ENCODE assay signal across 10 cellular contexts in the genomic region with DNA sequence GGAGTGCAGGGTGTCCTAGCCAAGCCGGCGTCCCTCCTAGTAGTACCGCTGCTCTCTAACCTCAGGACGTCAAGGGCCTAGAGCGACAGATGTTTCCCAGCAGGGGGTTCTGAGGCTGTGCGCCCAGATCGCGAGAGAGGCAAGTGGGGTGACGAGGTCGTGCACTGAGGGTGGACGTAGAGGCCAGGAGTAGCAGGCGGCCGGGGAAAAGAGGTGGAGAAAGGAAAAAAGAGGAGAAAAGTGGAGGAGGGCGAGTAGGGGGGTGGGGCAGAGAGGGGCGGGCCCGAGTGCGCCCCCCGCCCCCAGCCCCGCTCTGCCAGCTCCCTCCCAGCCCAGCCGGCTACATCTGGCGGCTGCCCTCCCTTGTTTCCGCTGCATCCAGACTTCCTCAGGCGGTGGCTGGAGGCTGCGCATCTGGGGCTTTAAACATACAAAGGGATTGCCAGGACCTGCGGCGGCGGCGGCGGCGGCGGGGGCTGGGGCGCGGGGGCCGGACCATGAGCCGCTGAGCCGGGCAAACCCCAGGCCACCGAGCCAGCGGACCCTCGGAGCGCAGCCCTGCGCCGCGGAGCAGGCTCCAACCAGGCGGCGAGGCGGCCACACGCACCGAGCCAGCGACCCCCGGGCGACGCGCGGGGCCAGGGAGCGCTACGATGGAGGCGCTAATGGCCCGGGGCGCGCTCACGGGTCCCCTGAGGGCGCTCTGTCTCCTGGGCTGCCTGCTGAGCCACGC. TPM values are rescaled to one million over a fixed set of nuclear protein-coding genes. Genes with fewer than 3 reads are reported as not detected.
A peak's percentile ranks its signal among the peaks of the same experiment; 100 is the strongest.
DNase-seq lines count a peak whose midpoint lies in the region; ATAC-seq, FAIRE-seq and TF ChIP-seq lines count a peak whose summit lies in the region.
"Had no signal": no experiment of that assay in that cellular context is flagged by ENCODE, and none has a peak within 500 bp of the region (broad histone marks: within the 10 kb centered on the region; RNA-seq: fewer than 3 reads in every experiment).

A gene (plus strand): TSS at position 372 of the 733 bp plus-strand sequence. CDS start 282 bp downstream, at position 654.

- H3K9ac ChIP-seq in SK-N-MC (ENCODE audit: insufficient read length): no peak within 1 kb of the TSS

- H3K9me3 ChIP-seq in SK-N-MC (ENCODE audit: low read depth, low read length): no peaks in the 10 kb centered on the region

- H3K27me3 Mint-ChIP-seq in osteocyte (ENCODE audit: unreplicated experiment): no peaks in the 10 kb centered on the region

- FAIRE-seq in frontal cortex (lab: Jason Lieb, UNC): no peak
- FAIRE-seq: endometrium had no signal

- peaks cover 47% of the 10 kb centered on the region for H3K4me1 Mint-ChIP-seq in osteocyte (ENCODE audit: unreplicated experiment)

- TF ChIP-seq CTCF in osteocyte (IDR thresholded peaks at IDR 0.05): no peak

- H3K9me3 Mint-ChIP-seq in osteocyte (ENCODE audit: unreplicated experiment): no peaks in the 10 kb centered on the region

- peaks cover 9% of the 10 kb centered on the region for H3K36me3 Mint-ChIP-seq in osteocyte (ENCODE audit: unreplicated experiment)

- ATAC-seq in HG03469 (IDR thresholded peaks at IDR 0.05; ENCODE audit: unreplicated experiment): no peak
- no peak for ATAC-seq in GM21576 (IDR thresholded peaks at IDR 0.05; ENCODE audit: unreplicated experiment)
- ATAC-seq: HCT116 had no signal

- DNase-seq in EH (ENCODE audit: low read depth) (peak; percentile 75), SK-N-MC (ENCODE audit: low read depth, low spot score) (no peak), frontal cortex (ENCODE audit: low spot score in 2 of 2) (peak; percentile 50 to 53), osteocyte (ENCODE audit: extremely low spot score, unreplicated experiment) (no peak), NCI-H526 (lab: John Stamatoyannopoulos, UW) (no peak), T1000 (lab: John Stamatoyannopoulos, UW) (no peak)

- H3K4me3 ChIP-seq in SK-N-MC: peak within 1 kb of the TSS; percentile 56

- H3K27ac Mint-ChIP-seq in osteocyte (ENCODE audit: unreplicated experiment): peak within 1 kb of the TSS; percentile 81

- no peaks in the 10 kb centered on the region for H3K36me3 ChIP-seq in SK-N-MC (ENCODE audit: insufficient read depth, low read length)

- H3K27ac ChIP-seq in SK-N-MC: no peak within 1 kb of the TSS

- H3K4me3 Mint-ChIP-seq in osteocyte (ENCODE audit: unreplicated experiment): peak within 1 kb of the TSS; percentile 94

RNA-seq across cellular contexts. Expression of the gene that starts here (rescaled TPM):
- total RNA-seq in frontal cortex (8.2 TPM), osteocyte (421 and 452 TPM in 2 replicates)

Comparison
In these comparisons a context has a peak if more than half of its experiments do, and no peak if none do; other contexts are left out.
1. RNA of the gene that starts here (total RNA-seq): 421 to 452 TPM in osteocyte; 8.2 TPM in frontal cortex (single experiment); every median in the first group is over 10 times any median in the second.
2. DNase-seq: peak in EH (single experiment) and frontal cortex (2 of 2); none in SK-N-MC (single experiment), osteocyte (single experiment), NCI-H526 (0 of 2) and T1000 (single experiment).